10 cellular contexts compared by ENCODE assay signal in the genomic region with DNA sequence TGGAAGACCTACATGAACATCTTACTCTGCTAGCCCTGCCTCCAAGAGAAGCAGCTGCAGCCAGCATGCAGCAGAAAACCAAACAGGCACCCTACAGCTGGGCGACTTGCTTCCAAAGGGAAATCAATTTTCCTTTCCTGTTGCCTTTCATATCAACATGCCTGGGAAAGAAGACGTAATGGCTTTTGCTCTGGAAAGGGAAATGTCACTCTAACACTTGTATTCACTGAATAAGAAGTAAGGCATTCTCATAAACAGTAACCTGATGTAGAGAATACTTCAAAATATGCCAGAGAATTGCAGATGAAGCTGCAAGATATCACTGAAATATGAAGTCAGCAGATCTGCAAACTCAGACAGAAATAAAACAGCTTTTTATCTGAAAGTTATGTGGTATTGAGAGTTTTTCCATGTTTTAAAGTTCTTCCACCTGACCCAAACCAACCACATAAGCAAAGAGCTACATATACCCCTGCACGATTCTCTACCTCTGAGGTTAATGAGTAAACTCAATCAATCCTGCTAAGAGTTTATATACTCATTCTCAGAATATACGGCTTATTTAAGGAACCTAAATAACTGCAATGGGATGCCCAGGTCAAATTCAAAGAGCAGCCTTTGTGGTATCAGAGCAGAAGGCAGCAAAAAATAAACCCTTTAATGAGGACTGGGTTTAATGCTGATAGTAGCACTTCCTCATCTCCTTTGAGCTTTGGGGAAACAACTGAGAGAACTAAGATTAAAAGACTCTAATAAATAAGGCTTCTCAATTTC.
DNase-seq lines count a peak whose midpoint lies in the region; ATAC-seq and TF ChIP-seq lines count a peak whose summit lies in the region.
"Had no signal": no experiment of that assay in that cellular context is flagged by ENCODE, and none has a peak within 500 bp of the region (broad histone marks: within the 10 kb centered on the region; RNA-seq: fewer than 3 reads in every experiment).

No MANE protein-coding gene starts in this region.

- no peak for TF ChIP-seq POLR2A in transverse colon (IDR thresholded peaks at IDR 0.05)

- intact Hi-C loops in left cardiac atrium (cut with DNase I): no loop called here
- intact Hi-C loops in transverse colon (cut with DNase I; ENCODE audit: low total_unique reads): no loop called here

- TF ChIP-seq CTCF in cardiac muscle cell (IDR thresholded peaks at IDR 0.05; ENCODE audit: low read depth, low read length) (no peak), SK-N-SH (IDR thresholded peaks at IDR 0.05) (no peak), transverse colon (IDR thresholded peaks at IDR 0.05) (no peak)

- peaks cover 84% of the 10 kb centered on the region for H3K79me2 ChIP-seq in SK-N-SH (ENCODE audit: insufficient read depth)

- H3K36me3 ChIP-seq in cardiac muscle cell (no peaks in the 10 kb centered on the region), SK-N-SH (replicated peaks in 1 of 2; ENCODE audit: control insufficient read depth in 1 of 2, insufficient read depth in 2 of 2, low read length in 1 of 2) (no peaks in the 10 kb centered on the region), subcutaneous abdominal adipose tissue (ENCODE audit: control insufficient read depth in 5 of 5, insufficient read depth in 5 of 5, low read length in 5 of 5) (no peaks in the 10 kb centered on the region), transverse colon (no peaks in the 10 kb centered on the region)

- WGBS in SK-N-SH (ENCODE audit: low lambda C conversion rate): 62% methylated on average over 4 of the region's 4 CpGs
- WGBS in transverse colon (ENCODE audit: low coverage in 1 of 2), 2 donors: 7 to 41% methylated on average over 2 to 4 of the region's 4 CpGs

- H3K4me2 ChIP-seq in SK-N-SH: peak overlapping the region; percentile 26

- H3K27me3 ChIP-seq in cardiac muscle cell: no peaks in the 10 kb centered on the region
- no peaks in the 10 kb centered on the region for H3K27me3 ChIP-seq in SK-N-SH (ENCODE audit: insufficient read depth)
- H3K27me3 ChIP-seq in subcutaneous abdominal adipose tissue (ENCODE audit: control insufficient read depth in 5 of 5, insufficient read depth in 4 of 5, low read length in 5 of 5): no peaks in the 10 kb centered on the region
- no peaks in the 10 kb centered on the region for H3K27me3 ChIP-seq in transverse colon

- H3K9ac ChIP-seq in SK-N-SH: no peak overlapping the region
- peak overlapping the region in 1 of 5 donors; percentile 54 for H3K9ac ChIP-seq in subcutaneous abdominal adipose tissue (ENCODE audit: low read length in 5 of 5)

- peak overlapping the region; percentile 49 for H3K27ac ChIP-seq in cardiac muscle cell
- peak overlapping the region; percentile 17 to 31; a peak in 3 of 4 replicates for H3K27ac ChIP-seq in SK-N-SH (ENCODE audit: low read depth in 2 of 2, low read length in 1 of 2)
- peak overlapping the region; percentile 1 for H3K27ac ChIP-seq in subcutaneous abdominal adipose tissue (ENCODE audit: low read depth, low read length)
- H3K27ac ChIP-seq in transverse colon: peak overlapping the region in 2 of 4 donors; percentile 18 to 29

- no peak for TF ChIP-seq RAD21 in SK-N-SH (IDR thresholded peaks at IDR 0.05; ENCODE audit: low read length)

- peaks cover 38% of the 10 kb centered on the region for H4K20me1 ChIP-seq in SK-N-SH (ENCODE audit: insufficient read depth)

- no peak overlapping the region for H2AFZ ChIP-seq in SK-N-SH (ENCODE audit: low read depth)

- H3K4me1 ChIP-seq in cardiac muscle cell (ENCODE audit: low read depth) (peaks cover 77% of the 10 kb centered on the region), SK-N-SH (ENCODE audit: control insufficient read depth in 1 of 2, insufficient read depth in 2 of 2, low read depth in 1 of 2, low read length in 1 of 2) (peaks cover 39 to 72% of the 10 kb centered on the region in 2 experiments), subcutaneous abdominal adipose tissue (ENCODE audit: control insufficient read depth in 5 of 5, insufficient read depth in 5 of 5, low read length in 5 of 5) (peaks cover 14 to 83% (median 69%) of the 10 kb centered on the region in 5 donors), transverse colon (peaks cover 46 to 97% (median 66%) of the 10 kb centered on the region in 4 donors)

- H3K9me3 ChIP-seq in cardiac muscle cell (ENCODE audit: low read depth): no peaks in the 10 kb centered on the region
- H3K9me3 ChIP-seq in SK-N-SH: no peaks in the 10 kb centered on the region
- no peaks in the 10 kb centered on the region for H3K9me3 ChIP-seq in subcutaneous abdominal adipose tissue (ENCODE audit: control insufficient read depth in 5 of 5, low read length in 5 of 5)
- H3K9me3 ChIP-seq in transverse colon: no peaks in the 10 kb centered on the region

- CTCF ChIA-PET in SK-N-SH (lab: Yijun Ruan, JAX): interaction anchor here (1.1 to 1.3 kb wide), 4 partner anchors 13 to 105 kb away, joined by 3 to 5 read pairs (median 4); no protein-coding TSS in a partner anchor

- peaks cover 17% of the 10 kb centered on the region for H3F3A ChIP-seq in SK-N-SH (replicated peaks; ENCODE audit: insufficient read depth)

- in situ Hi-C loops in transverse colon (cut with MboI; ENCODE audit: low pct_ligation_motif_present in 1 of 4, low pct_unique_long_range_greater_than_20kb in 1 of 4, low sequenced_read_pairs in 3 of 4): loop anchor here in 2 of 4 donors (25.0 kb wide), 1 partner anchor 104 kb away; no protein-coding TSS in a partner anchor

- POLR2A ChIA-PET in SK-N-SH (lab: Yijun Ruan, JAX): interaction anchor here (0.6 kb wide), 1 partner anchor 212 kb away, joined by 3 read pairs; a partner anchor contains a TSS

- peak in 1 of 2 experiments; percentile 37; a peak in 1 of 4 replicates for TF ChIP-seq EP300 in SK-N-SH (IDR thresholded peaks at IDR 0.05; ENCODE audit: borderline replicate concordance in 1 of 2, low read depth in 1 of 2, low read length in 1 of 2)
- TF ChIP-seq EP300 in transverse colon (IDR thresholded peaks at IDR 0.05; ENCODE audit: low read depth): no peak

- no peak for ATAC-seq in left cardiac atrium
- ATAC-seq: sciatic nerve had no signal

- DNase-seq in cardiac muscle cell (ENCODE audit: low read depth in 1 of 2, low spot score in 1 of 2): peak in 1 of 2 donors; percentile 31
- DNase-seq in left cardiac atrium: no peak
- no peak for DNase-seq in SK-N-SH
- peak; percentile 36 for DNase-seq in iris pigment epithelial cell (ENCODE audit: low read depth)
- no peak for DNase-seq in GF-D8 (lab: John Stamatoyannopoulos, UW)
- no peak for DNase-seq in transverse colon
- DNase-seq in medulla oblongata (ENCODE audit: extremely low spot score): no peak
- DNase-seq: NCI-H446 treated with DMSO at 0.1 percent for 48 hours had no signal

- H3K4me3 ChIP-seq in cardiac muscle cell (no peak overlapping the region), SK-N-SH (ENCODE audit: low read depth in 2 of 2, low read length in 1 of 2) (no peak overlapping the region), subcutaneous abdominal adipose tissue (ENCODE audit: low read depth in 1 of 5, low read length in 5 of 5) (no peak overlapping the region), transverse colon (no peak overlapping the region)

- no peaks in the 10 kb centered on the region for H3K9me2 ChIP-seq in SK-N-SH

TF ChIP-seq in SK-N-SH, 30 proteins besides CTCF, POLR2A, EP300 and RAD21 (continues in another document):
- no peak for TF ChIP-seq SMC3 (IDR thresholded peaks at IDR 0.05; ENCODE audit: low read depth, low read length)
- TF ChIP-seq YY1 (IDR thresholded peaks at IDR 0.05; ENCODE audit: low read depth): no peak
- 0 out of 2 replicates have a peak, but pooled peaks have one; percentile 26 for TF ChIP-seq NFIC (IDR thresholded peaks at IDR 0.05; ENCODE audit: borderline replicate concordance)
- peak; percentile 39; the same call in 1 of the 2 replicates for TF ChIP-seq POLR2AphosphoS5 (IDR thresholded peaks at IDR 0.05; ENCODE audit: low read depth, low read length)
- TF ChIP-seq FOXJ3 (CRISPR knock-in tag; IDR thresholded peaks at IDR 0.05): no peak
- TF ChIP-seq, protein P1, sequence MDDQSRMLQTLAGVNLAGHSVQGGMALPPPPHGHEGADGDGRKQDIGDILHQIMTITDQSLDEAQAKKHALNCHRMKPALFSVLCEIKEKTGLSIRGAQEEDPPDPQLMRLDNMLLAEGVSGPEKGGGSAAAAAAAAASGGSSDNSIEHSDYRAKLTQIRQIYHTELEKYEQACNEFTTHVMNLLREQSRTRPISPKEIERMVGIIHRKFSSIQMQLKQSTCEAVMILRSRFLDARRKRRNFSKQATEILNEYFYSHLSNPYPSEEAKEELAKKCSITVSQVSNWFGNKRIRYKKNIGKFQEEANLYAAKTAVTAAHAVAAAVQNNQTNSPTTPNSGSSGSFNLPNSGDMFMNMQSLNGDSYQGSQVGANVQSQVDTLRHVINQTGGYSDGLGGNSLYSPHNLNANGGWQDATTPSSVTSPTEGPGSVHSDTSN (IDR thresholded peaks at IDR 0.05): peak; percentile 81
- peak; percentile 78 for TF ChIP-seq TCF12 (IDR thresholded peaks at IDR 0.05)
- TF ChIP-seq, protein P2, sequence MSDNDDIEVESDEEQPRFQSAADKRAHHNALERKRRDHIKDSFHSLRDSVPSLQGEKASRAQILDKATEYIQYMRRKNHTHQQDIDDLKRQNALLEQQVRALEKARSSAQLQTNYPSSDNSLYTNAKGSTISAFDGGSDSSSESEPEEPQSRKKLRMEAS (IDR thresholded peaks at IDR 0.05; ENCODE audit: low read depth): no peak
- TF ChIP-seq, protein P3, sequence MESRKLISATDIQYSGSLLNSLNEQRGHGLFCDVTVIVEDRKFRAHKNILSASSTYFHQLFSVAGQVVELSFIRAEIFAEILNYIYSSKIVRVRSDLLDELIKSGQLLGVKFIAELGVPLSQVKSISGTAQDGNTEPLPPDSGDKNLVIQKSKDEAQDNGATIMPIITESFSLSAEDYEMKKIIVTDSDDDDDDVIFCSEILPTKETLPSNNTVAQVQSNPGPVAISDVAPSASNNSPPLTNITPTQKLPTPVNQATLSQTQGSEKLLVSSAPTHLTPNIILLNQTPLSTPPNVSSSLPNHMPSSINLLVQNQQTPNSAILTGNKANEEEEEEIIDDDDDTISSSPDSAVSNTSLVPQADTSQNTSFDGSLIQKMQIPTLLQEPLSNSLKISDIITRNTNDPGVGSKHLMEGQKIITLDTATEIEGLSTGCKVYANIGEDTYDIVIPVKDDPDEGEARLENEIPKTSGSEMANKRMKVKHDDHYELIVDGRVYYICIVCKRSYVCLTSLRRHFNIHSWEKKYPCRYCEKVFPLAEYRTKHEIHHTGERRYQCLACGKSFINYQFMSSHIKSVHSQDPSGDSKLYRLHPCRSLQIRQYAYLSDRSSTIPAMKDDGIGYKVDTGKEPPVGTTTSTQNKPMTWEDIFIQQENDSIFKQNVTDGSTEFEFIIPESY (IDR thresholded peaks at IDR 0.05; ENCODE audit: borderline replicate concordance, low read depth): no peak
- peak; percentile 66 for TF ChIP-seq JUND (IDR thresholded peaks at IDR 0.05)
- TF ChIP-seq RCOR1 (IDR thresholded peaks at IDR 0.05; ENCODE audit: low read length): no peak
